ENCODE assay signal across 15 cellular contexts in the genomic region with DNA sequence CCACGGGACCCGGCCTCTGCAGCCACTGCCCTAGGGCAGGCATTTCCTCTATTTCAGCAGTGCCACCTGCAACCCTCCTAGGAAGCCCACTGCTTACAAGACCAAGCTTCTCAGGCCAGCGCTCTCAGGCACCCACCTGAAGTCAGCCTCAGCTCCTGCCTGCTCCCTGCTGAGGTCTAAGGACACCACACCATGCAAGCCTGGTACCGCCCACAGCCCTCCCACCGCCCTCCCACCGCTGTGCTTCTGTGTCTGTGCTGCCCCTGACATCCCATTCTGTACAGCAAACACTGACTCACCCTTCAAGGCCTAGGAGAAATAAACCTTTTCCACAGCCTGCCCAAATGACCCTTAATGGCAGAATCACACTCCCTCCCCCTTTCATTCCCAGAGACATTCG. TPM values are rescaled to one million over a fixed set of nuclear protein-coding genes. Genes with fewer than 3 reads are reported as not detected.
DNase-seq lines count a peak whose midpoint lies in the region; ATAC-seq and TF ChIP-seq lines count a peak whose summit lies in the region.
"Had no signal": no experiment of that assay in that cellular context is flagged by ENCODE, and none has a peak within 500 bp of the region (broad histone marks: within the 10 kb centered on the region; RNA-seq: fewer than 3 reads in every experiment).

No MANE protein-coding gene starts in this region.

- H3K27me3 Mint-ChIP-seq in natural killer cell treated with Interleukin-12 subunit alpha and Interleukin-12 subunit beta and Interleukin-15 and Interleukin-18, amount 100 ng/mL, for 72 hours, result no peaks in the 10 kb centered on the region
- H3K27me3 Mint-ChIP-seq in natural killer cell (ENCODE audit: low read depth in 2 of 2), result no peaks in the 10 kb centered on the region
- no peaks in the 10 kb centered on the region for H3K27me3 Mint-ChIP-seq in type B pancreatic cell
- H3K27me3 Mint-ChIP-seq: activated CD4-positive, alpha-beta T cell treated with anti-CD3 and anti-CD28 coated beads for 36 hours; activated naive CD8-positive, alpha-beta T cell had no signal

- TF ChIP-seq CTCF in natural killer cell (IDR thresholded peaks at IDR 0.05) (no peak), type B pancreatic cell (conservative IDR thresholded peaks at IDR 0.05) (no peak), esophagus muscularis mucosa (IDR thresholded peaks at IDR 0.05) (no peak)

- H3K27ac ChIP-seq in esophagus muscularis mucosa (replicated peaks in 1 of 4), result peak overlapping the region in 1 of 4 donors; percentile 45
- H3K27ac ChIP-seq: C4-2B, SJCRH30, tibial artery had no signal

- intact Hi-C loops in natural killer cell (cut with micrococcal nuclease) (no loop called here), esophagus muscularis mucosa (cut with DNase I) (no loop called here)

- no peaks in the 10 kb centered on the region for H3K9me3 ChIP-seq in esophagus muscularis mucosa
- H3K9me3 ChIP-seq: SJCRH30, tibial artery had no signal

- H3K36me3 ChIP-seq in esophagus muscularis mucosa, result peaks cover 33 to 46% (median 41%) of the 10 kb centered on the region in 4 donors
- H3K36me3 ChIP-seq: SJCRH30 had no signal

- H3K4me1 ChIP-seq in esophagus muscularis mucosa, result peaks cover 47 to 59% (median 54%) of the 10 kb centered on the region in 4 donors
- H3K4me1 ChIP-seq: SJCRH30 had no signal

- no peaks in the 10 kb centered on the region for H3K9me3 Mint-ChIP-seq in natural killer cell treated with Interleukin-12 subunit alpha and Interleukin-12 subunit beta and Interleukin-15 and Interleukin-18, amount 100 ng/mL, for 72 hours
- no peaks in the 10 kb centered on the region for H3K9me3 Mint-ChIP-seq in natural killer cell
- no peaks in the 10 kb centered on the region for H3K9me3 Mint-ChIP-seq in type B pancreatic cell

- WGBS in esophagus muscularis mucosa, result 82% methylated on average over 7 of the region's 7 CpGs

- peaks cover 23 to 30% of the 10 kb centered on the region in 2 donors for H3K4me1 Mint-ChIP-seq in natural killer cell treated with Interleukin-12 subunit alpha and Interleukin-12 subunit beta and Interleukin-15 and Interleukin-18, amount 100 ng/mL, for 72 hours (ENCODE audit: low read depth in 2 of 2)
- H3K4me1 Mint-ChIP-seq in natural killer cell (peaks cover 19 to 38% of the 10 kb centered on the region in 2 donors), type B pancreatic cell (ENCODE audit: unreplicated experiment) (peaks cover 20% of the 10 kb centered on the region)

- no peak overlapping the region for H3K4me3 ChIP-seq in esophagus muscularis mucosa
- H3K4me3 ChIP-seq: SJCRH30, tibial artery had no signal

- no peak overlapping the region for H3K4me3 Mint-ChIP-seq in natural killer cell treated with Interleukin-12 subunit alpha and Interleukin-12 subunit beta and Interleukin-15 and Interleukin-18, amount 100 ng/mL, for 72 hours
- H3K4me3 Mint-ChIP-seq in natural killer cell, result no peak overlapping the region
- peak overlapping the region; percentile 1 for H3K4me3 Mint-ChIP-seq in type B pancreatic cell
- H3K4me3 Mint-ChIP-seq: activated CD4-positive, alpha-beta T cell treated with anti-CD3 and anti-CD28 coated beads for 36 hours; activated naive CD8-positive, alpha-beta T cell had no signal

- no peak for TF ChIP-seq EP300 in esophagus muscularis mucosa (IDR thresholded peaks at IDR 0.05)

- peak; percentile 35 for DNase-seq in natural killer cell treated with Interleukin-12 subunit alpha and Interleukin-12 subunit beta and Interleukin-15 and Interleukin-18, amount 100 ng/mL, for 72 hours (ENCODE audit: low spot score)
- DNase-seq in natural killer cell, result no peak
- peak; percentile 81 for DNase-seq in amniotic epithelial cell (ENCODE audit: low read depth)
- peak; percentile 86 for DNase-seq in islet precursor cell
- no peak for DNase-seq in type B pancreatic cell (ENCODE audit: extremely low spot score, unreplicated experiment)
- DNase-seq in esophagus muscularis mucosa (ENCODE audit: extremely low spot score), result no peak
- DNase-seq in KG1 (lab: John Stamatoyannopoulos, UW), result no peak
- DNase-seq: activated CD4-positive, alpha-beta T cell treated with anti-CD3 and anti-CD28 coated beads for 36 hours; NCI-H526; SJCRH30; tibial artery had no signal

- ATAC-seq in natural killer cell treated with Interleukin-12 subunit alpha and Interleukin-12 subunit beta and Interleukin-15 and Interleukin-18, amount 100 ng/mL, for 72 hours, result no peak
- no peak for ATAC-seq in natural killer cell
- no peak for ATAC-seq in GM21825 (IDR thresholded peaks at IDR 0.05; ENCODE audit: unreplicated experiment)
- ATAC-seq: activated CD4-positive, alpha-beta T cell treated with anti-CD3 and anti-CD28 coated beads for 36 hours had no signal

- H3K27me3 ChIP-seq in esophagus muscularis mucosa, result no peaks in the 10 kb centered on the region
- H3K27me3 ChIP-seq: SJCRH30, tibial artery had no signal

- H3K36me3 Mint-ChIP-seq in natural killer cell treated with Interleukin-12 subunit alpha and Interleukin-12 subunit beta and Interleukin-15 and Interleukin-18, amount 100 ng/mL, for 72 hours, result no peaks in the 10 kb centered on the region
- H3K36me3 Mint-ChIP-seq in natural killer cell (no peaks in the 10 kb centered on the region), type B pancreatic cell (peaks cover 4% of the 10 kb centered on the region)
- H3K36me3 Mint-ChIP-seq: activated naive CD8-positive, alpha-beta T cell had no signal

- TF ChIP-seq POLR2A in esophagus muscularis mucosa (IDR thresholded peaks at IDR 0.05; ENCODE audit: low read depth), result no peak

- H3K27ac Mint-ChIP-seq in natural killer cell treated with Interleukin-12 subunit alpha and Interleukin-12 subunit beta and Interleukin-15 and Interleukin-18, amount 100 ng/mL, for 72 hours, result peak overlapping the region in 1 of 2 donors; percentile 23
- H3K27ac Mint-ChIP-seq in natural killer cell, result peak overlapping the region in 1 of 2 donors; percentile 64
- peak overlapping the region; percentile 17 for H3K27ac Mint-ChIP-seq in type B pancreatic cell
- H3K27ac Mint-ChIP-seq: activated CD4-positive, alpha-beta T cell treated with anti-CD3 and anti-CD28 coated beads for 36 hours; activated naive CD8-positive, alpha-beta T cell had no signal

RNA-seq across cellular contexts. Expression of a gene that starts 6.3 kb away (rescaled TPM):
- 100 to 1,000 TPM in 1 of 2 donors, 10 to 100 TPM in 1; 65.7 to 195 TPM for total RNA-seq in natural killer cell treated with Interleukin-12 subunit alpha and Interleukin-12 subunit beta and Interleukin-15 and Interleukin-18, amount 100 ng/mL, for 72 hours
- 10 to 100 TPM; 34.6 to 43.5 (median 42.1) TPM for total RNA-seq in natural killer cell
- total RNA-seq in type B pancreatic cell (ENCODE audit: low replicate concordance), result 77.0 and 108 TPM in 2 replicates
- 10 to 100 TPM; 42.8 to 92.9 (median 62.9) TPM for total RNA-seq in esophagus muscularis mucosa

RNA-seq across cellular contexts. Expression of a gene that starts 44.2 kb away (rescaled TPM):
- not detected for total RNA-seq in natural killer cell treated with Interleukin-12 subunit alpha and Interleukin-12 subunit beta and Interleukin-15 and Interleukin-18, amount 100 ng/mL, for 72 hours
- total RNA-seq in natural killer cell (not detected), type B pancreatic cell (ENCODE audit: low replicate concordance) (1.3 and 1.5 TPM in 2 replicates), esophagus muscularis mucosa (under 1 TPM in 2 of 4 donors, not detected in 2; 0.13 to 0.42 TPM)
- total RNA-seq: activated CD4-positive, alpha-beta T cell treated with anti-CD3 and anti-CD28 coated beads for 36 hours; M059J; SJCRH30 had no signal

Comparison
In these comparisons a context has a peak if more than half of its experiments do, and no peak if none do; other contexts are left out.
1. DNase-seq: peak in natural killer cell treated with Interleukin-12 subunit alpha and Interleukin-12 subunit beta and Interleukin-15 and Interleukin-18, amount 100 ng/mL, for 72 hours (single experiment), amniotic epithelial cell (single experiment) and islet precursor cell (single experiment); none in natural killer cell (single experiment), type B pancreatic cell (single experiment), esophagus muscularis mucosa (single experiment) and KG1 (single experiment).